In genomic region chr7:95011156-95011928, GRCh38 we compare ENCODE assay signal across 15 cellular contexts.
DNase-seq lines count a peak whose midpoint lies in the region; ATAC-seq, FAIRE-seq and TF ChIP-seq lines count a peak whose summit lies in the region.
"Had no signal": no experiment of that assay in that cellular context is flagged by ENCODE, and none has a peak within 500 bp of the region (broad histone marks: within the 10 kb centered on the region; RNA-seq: fewer than 3 reads in every experiment).

No MANE protein-coding gene starts in this region.

- peak; percentile 72 for DNase-seq in Caki2 (ENCODE audit: low read depth)
- peak; percentile 38 for DNase-seq in RPMI7951 (ENCODE audit: low read depth)
- DNase-seq in epithelial cell of proximal tubule (ENCODE audit: low read depth) = peak; percentile 70
- DNase-seq in omental fat pad (ENCODE audit: low spot score) = no peak
- no peak for DNase-seq in activated CD4-positive, alpha-beta memory T cell treated with anti-CD3 and anti-CD28 coated beads, Interleukin-2, amount 10 ng/mL, durations not matched to agents 7 days and 5 days
- DNase-seq in GM12892 (ENCODE audit: insufficient read length) = no peak
- no peak for DNase-seq in right atrium auricular region (ENCODE audit: low spot score)
- DNase-seq: activated naive CD4-positive, alpha-beta T cell treated with anti-CD3 and anti-CD28 coated beads for 36 hours; cortex of kidney; MM.1S; stimulated activated CD4-positive, alpha-beta T cell treated with anti-CD3 and anti-CD28 coated beads, Interleukin-4, amount 100 ng/mL, for 24 hours; stimulated activated naive CD4-positive, alpha-beta T cell treated with Interleukin-2 at 50 U/mL for 16 hours had no signal

- no peaks in the 10 kb centered on the region for H3K9me3 Mint-ChIP-seq in activated CD4-positive, alpha-beta memory T cell treated with anti-CD3 and anti-CD28 coated beads, Interleukin-2, amount 10 ng/mL, durations not matched to agents 7 days and 5 days
- H3K9me3 Mint-ChIP-seq: activated naive CD4-positive, alpha-beta T cell treated with anti-CD3 and anti-CD28 coated beads for 36 hours had no signal

- no peaks in the 10 kb centered on the region for H3K27me3 ChIP-seq in right atrium auricular region

- H3K4me3 Mint-ChIP-seq in activated CD4-positive, alpha-beta memory T cell treated with anti-CD3 and anti-CD28 coated beads, Interleukin-2, amount 10 ng/mL, durations not matched to agents 7 days and 5 days = no peak overlapping the region
- H3K4me3 Mint-ChIP-seq: activated naive CD4-positive, alpha-beta T cell treated with anti-CD3 and anti-CD28 coated beads for 36 hours had no signal

- no peaks in the 10 kb centered on the region for H3K9me3 ChIP-seq in right atrium auricular region

- H3K27ac Mint-ChIP-seq in activated CD4-positive, alpha-beta memory T cell treated with anti-CD3 and anti-CD28 coated beads, Interleukin-2, amount 10 ng/mL, durations not matched to agents 7 days and 5 days = no peak overlapping the region
- H3K27ac Mint-ChIP-seq: activated naive CD4-positive, alpha-beta T cell treated with anti-CD3 and anti-CD28 coated beads for 36 hours; progenitor cell of endocrine pancreas had no signal

- no peak for TF ChIP-seq POLR2A in GM12892 (IDR thresholded peaks at IDR 0.05; ENCODE audit: low read depth, low read length)

- no peaks in the 10 kb centered on the region for H3K4me1 Mint-ChIP-seq in activated CD4-positive, alpha-beta memory T cell treated with anti-CD3 and anti-CD28 coated beads, Interleukin-2, amount 10 ng/mL, durations not matched to agents 7 days and 5 days

- no peak overlapping the region for H3K27ac ChIP-seq in right atrium auricular region
- H3K27ac ChIP-seq: HL-60 had no signal

- CTCF ChIA-PET in activated CD4-positive, alpha-beta memory T cell treated with anti-CD3 and anti-CD28 coated beads, Interleukin-2, amount 10 ng/mL, durations not matched to agents 7 days and 5 days (lab: Charles Lee) = no interaction called here

- no peaks in the 10 kb centered on the region for H3K27me3 Mint-ChIP-seq in activated CD4-positive, alpha-beta memory T cell treated with anti-CD3 and anti-CD28 coated beads, Interleukin-2, amount 10 ng/mL, durations not matched to agents 7 days and 5 days
- H3K27me3 Mint-ChIP-seq: progenitor cell of endocrine pancreas had no signal

- H3K4me3 ChIP-seq in epithelial cell of proximal tubule (ENCODE audit: low read depth, low read length) (no peak overlapping the region), right atrium auricular region (no peak overlapping the region)

- no peaks in the 10 kb centered on the region for H3K36me3 ChIP-seq in right atrium auricular region

- peaks cover 0 to 5% of the 10 kb centered on the region in 2 donors for H3K4me1 ChIP-seq in right atrium auricular region

- POLR2A ChIA-PET in activated CD4-positive, alpha-beta memory T cell treated with anti-CD3 and anti-CD28 coated beads, Interleukin-2, amount 10 ng/mL, durations not matched to agents 7 days and 5 days (lab: Charles Lee) = no interaction called here

- FAIRE-seq in GM12892 (lab: Jason Lieb, UNC) = no peak

- H3K36me3 Mint-ChIP-seq in activated CD4-positive, alpha-beta memory T cell treated with anti-CD3 and anti-CD28 coated beads, Interleukin-2, amount 10 ng/mL, durations not matched to agents 7 days and 5 days (ENCODE audit: low read depth) = no peaks in the 10 kb centered on the region

- no peak for TF ChIP-seq CTCF in epithelial cell of proximal tubule (conservative IDR thresholded peaks at IDR 0.05; ENCODE audit: low read depth, low read length)
- TF ChIP-seq CTCF in omental fat pad (IDR thresholded peaks at IDR 0.05) = no peak
- TF ChIP-seq CTCF in right atrium auricular region (IDR thresholded peaks at IDR 0.05) = no peak

- in situ Hi-C loops in Caki2 (cut with HindIII; ENCODE audit: low pct_unique_long_range_greater_than_20kb, low sequenced_read_pairs) = no loop called here

- ATAC-seq in omental fat pad (ENCODE audit: low FRiP score) = peak; percentile 74
- ATAC-seq in HG02763 (IDR thresholded peaks at IDR 0.05; ENCODE audit: unreplicated experiment) = no peak

Comparison
In these comparisons a context has a peak if more than half of its experiments do, and no peak if none do; other contexts are left out.
1. DNase-seq: peak in Caki2 (single experiment), RPMI7951 (single experiment) and epithelial cell of proximal tubule (single experiment); none in omental fat pad (single experiment), activated CD4-positive, alpha-beta memory T cell treated with anti-CD3 and anti-CD28 coated beads, Interleukin-2, amount 10 ng/mL, durations not matched to agents 7 days and 5 days (single experiment), GM12892 (single experiment) and right atrium auricular region (single experiment).